Comparison of ENCODE assay signal across 17 cellular contexts in genomic region chr12:7090222-7090998, GRCh38. TPM values are rescaled to one million over a fixed set of nuclear protein-coding genes. Genes with fewer than 3 reads are reported as not detected.
DNase-seq lines count a peak whose midpoint lies in the region; ATAC-seq and TF ChIP-seq lines count a peak whose summit lies in the region.
"Had no signal": no experiment of that assay in that cellular context is flagged by ENCODE, and none has a peak within 500 bp of the region (broad histone marks: within the 10 kb centered on the region; RNA-seq: fewer than 3 reads in every experiment).

No MANE protein-coding gene starts in this region.

- no peak overlapping the region for H2BK12ac ChIP-seq in neuronal stem cell (ENCODE audit: low read length)

- H3K4me1 ChIP-seq in neuronal stem cell (ENCODE audit: control insufficient read depth in 2 of 2, insufficient read depth in 1 of 2, low read depth in 1 of 2, low read length in 2 of 2) (peaks cover 6 to 14% of the 10 kb centered on the region in 2 donors), uterus (no peaks in the 10 kb centered on the region), body of pancreas (peaks cover 29% of the 10 kb centered on the region), aorta (ENCODE audit: control insufficient read depth in 1 of 2, insufficient read depth in 2 of 2, low read length in 2 of 2) (no peaks in the 10 kb centered on the region)

- no peak overlapping the region for H3K14ac ChIP-seq in neuronal stem cell (ENCODE audit: low read length)

- TF ChIP-seq CTCF in foreskin fibroblast (IDR thresholded peaks at IDR 0.05; ENCODE audit: low read depth, low read length): no peak
- TF ChIP-seq CTCF in uterus (IDR thresholded peaks at IDR 0.05): no peak
- TF ChIP-seq CTCF in body of pancreas (IDR thresholded peaks at IDR 0.05): no peak

- H2AK5ac ChIP-seq in neuronal stem cell (ENCODE audit: low read depth, low read length): no peak overlapping the region

- H3K9me3 ChIP-seq in neuronal stem cell (replicated peaks in 1 of 2; ENCODE audit: control insufficient read depth in 2 of 2, insufficient read depth in 1 of 2, low read depth in 1 of 2, low read length in 2 of 2): peaks cover 0 to under 1% of the 10 kb centered on the region in 2 donors
- no peaks in the 10 kb centered on the region for H3K9me3 ChIP-seq in uterus
- no peaks in the 10 kb centered on the region for H3K9me3 ChIP-seq in body of pancreas
- no peaks in the 10 kb centered on the region for H3K9me3 ChIP-seq in aorta (ENCODE audit: control insufficient read depth, low read length)
- H3K9me3 ChIP-seq: MG63 had no signal

- no peak overlapping the region for H3K4me2 ChIP-seq in neuronal stem cell (ENCODE audit: insufficient read depth, low read length, poor library complexity, severe bottlenecking)

- WGBS in neuronal stem cell (ENCODE audit: extremely low coverage in 2 of 2, insufficient read length in 2 of 2, insufficient replicate concordance in 1 of 2), 2 donors: no CpG with 5 or more reads among the region's 16 CpGs
- WGBS in body of pancreas, 2 donors: 70% methylated on average over 16 of the region's 16 CpGs
- WGBS in aorta, 2 donors: 80 to 81% methylated on average over 15 to 16 of the region's 16 CpGs

- H4K8ac ChIP-seq in neuronal stem cell (ENCODE audit: low read depth, low read length): no peak overlapping the region

- peak overlapping the region; percentile 58 to 98 for H3K4me3 ChIP-seq in foreskin fibroblast (ENCODE audit: low read depth in 1 of 2, low read length in 2 of 2)
- H3K4me3 ChIP-seq in neuronal stem cell (ENCODE audit: low read length in 2 of 2): no peak overlapping the region
- H3K4me3 ChIP-seq in uterus: peak overlapping the region in 1 of 2 donors; percentile 48
- no peak overlapping the region for H3K4me3 ChIP-seq in body of pancreas
- no peak overlapping the region for H3K4me3 ChIP-seq in aorta (ENCODE audit: low read length in 2 of 2)
- H3K4me3 ChIP-seq: MG63, SK-N-MC had no signal

- no peak overlapping the region for H3K4ac ChIP-seq in neuronal stem cell (ENCODE audit: low read length)

- H3K27ac ChIP-seq in neuronal stem cell (replicated peaks; ENCODE audit: low read length) (no peak overlapping the region), uterus (peak overlapping the region; percentile 75 to 87), body of pancreas (peak overlapping the region in 1 of 4 donors; percentile 70), aorta (ENCODE audit: low read depth in 1 of 2, low read length in 2 of 2) (no peak overlapping the region)
- H3K27ac ChIP-seq: SK-N-MC had no signal

- intact Hi-C loops in left ventricle myocardium superior (cut with micrococcal nuclease): no loop called here
- intact Hi-C loops in cardiac septum (cut with DNase I): loop anchor here (5.0 kb wide), 1 partner anchor 118 kb away; the partner anchor contains the start of genes EMG1 and PHB2
- intact Hi-C loops in uterus (cut with DNase I; ENCODE audit: low total_unique reads): no loop called here
- intact Hi-C loops in body of pancreas (cut with DNase I): no loop called here
- intact Hi-C loops in aorta (cut with DNase I): loop anchor here in 1 of 2 donors (10.0 kb wide), 1 partner anchor 76 kb away; the partner anchor contains the start of gene LPCAT3

- H3K27me3 ChIP-seq in neuronal stem cell (ENCODE audit: control insufficient read depth in 3 of 3, insufficient read depth in 3 of 3, low read depth in 1 of 3, low read length in 3 of 3): no peaks in the 10 kb centered on the region
- no peaks in the 10 kb centered on the region for H3K27me3 ChIP-seq in uterus
- no peaks in the 10 kb centered on the region for H3K27me3 ChIP-seq in body of pancreas
- H3K27me3 ChIP-seq in aorta (ENCODE audit: control insufficient read depth in 1 of 2, insufficient read depth in 2 of 2, low read length in 1 of 2): no peaks in the 10 kb centered on the region
- H3K27me3 ChIP-seq: MG63 had no signal

- H3K23ac ChIP-seq in neuronal stem cell (ENCODE audit: low read depth, low read length, poor library complexity): no peak overlapping the region

- no peak for ATAC-seq in left ventricle myocardium superior
- no peak for ATAC-seq in body of pancreas
- no peak for ATAC-seq in aorta (ENCODE audit: low FRiP score)
- ATAC-seq: left colon; stimulated activated naive CD8-positive, alpha-beta T cell treated with anti-CD3 and anti-CD28 coated beads, Interleukin-15, Interleukin-2, amounts not matched to agents 100 U/mL and 50 U/mL, for 24 hours had no signal

- no peak overlapping the region for H3K18ac ChIP-seq in neuronal stem cell (ENCODE audit: low read length)

- no peak overlapping the region for H4K91ac ChIP-seq in neuronal stem cell (ENCODE audit: low read depth, low read length, poor library complexity)

- H2BK15ac ChIP-seq in neuronal stem cell (ENCODE audit: low read length): no peak overlapping the region

- no peak overlapping the region for H3K9ac ChIP-seq in neuronal stem cell (ENCODE audit: low read depth, low read length, poor library complexity)

- no peaks in the 10 kb centered on the region for H3K79me1 ChIP-seq in neuronal stem cell (ENCODE audit: low read depth, low read length)

- H3K36me3 ChIP-seq in neuronal stem cell (replicated peaks in 1 of 2; ENCODE audit: control insufficient read depth in 2 of 2, insufficient read depth in 2 of 2, low read length in 2 of 2) (no peaks in the 10 kb centered on the region), uterus (no peaks in the 10 kb centered on the region), body of pancreas (replicated peaks in 1 of 2; ENCODE audit: insufficient read depth in 1 of 2, low read depth in 2 of 2) (no peaks in the 10 kb centered on the region), aorta (ENCODE audit: control insufficient read depth in 1 of 2, insufficient read depth in 2 of 2, low read length in 1 of 2) (peaks cover 0 to 2% of the 10 kb centered on the region in 2 donors)

- DNase-seq in left ventricle myocardium superior (peak; percentile 35), cardiac septum (ENCODE audit: low spot score) (no peak), foreskin fibroblast (peak in 1 of 2 donors; percentile 62), neuronal stem cell (ENCODE audit: low spot score) (no peak), uterus (no peak), NCI-H2196 treated with DMSO at 0.1 percent for 48 hours (lab: John Stamatoyannopoulos, UW; ENCODE audit: unreplicated experiment) (no peak), body of pancreas (no peak), aorta (no peak)
- DNase-seq: activated CD4-positive, alpha-beta T cell treated with anti-CD3 and anti-CD28 coated beads, Interleukin-2, amount 10 ng/mL, durations not matched to agents 24 days and 14 days; activated naive CD4-positive, alpha-beta T cell treated with anti-CD3 and anti-CD28 coated beads, Interleukin-2, amount 10 ng/mL, durations not matched to agents 7 days and 5 days; effector CD8-positive, alpha-beta T cell; GOT3; left colon; MG63; NCI-H524 treated with DMSO at 0.1 percent for 48 hours; stimulated activated naive CD8-positive, alpha-beta T cell treated with anti-CD3 and anti-CD28 coated beads, Interleukin-15, Interleukin-2, amounts not matched to agents 100 U/mL and 50 U/mL, for 24 hours had no signal

- no peak overlapping the region for H2BK120ac ChIP-seq in neuronal stem cell (ENCODE audit: low read depth, low read length)

- H2AFZ ChIP-seq in neuronal stem cell (ENCODE audit: low read length): peak overlapping the region; percentile 77

- no peak overlapping the region for H2BK5ac ChIP-seq in neuronal stem cell (ENCODE audit: low read length)

- no peak for TF ChIP-seq POLR2A in uterus (IDR thresholded peaks at IDR 0.05)
- TF ChIP-seq POLR2A in body of pancreas (IDR thresholded peaks at IDR 0.05): no peak

RNA-seq across cellular contexts. Expression of gene C1R, which starts 1.8 kb away (rescaled TPM):
- total RNA-seq in left ventricle myocardium superior: 142 TPM
- total RNA-seq in cardiac septum: 96.9 TPM
- 7.2 TPM for polyA plus RNA-seq in neuronal stem cell (2013, experiment 1 of 2)
- 7.5 TPM for polyA plus RNA-seq in neuronal stem cell (2013, experiment 2 of 2)
- 100 to 1,000 TPM; 128 to 571 (median 411) TPM for total RNA-seq in uterus
- total RNA-seq in body of pancreas: 100 to 1,000 TPM; 113 to 133 TPM
- 1,000 to 10,000 TPM in 1 of 2 donors, 100 to 1,000 TPM in 1; 769 to 1,570 TPM for total RNA-seq in aorta
- 1,000 to 10,000 TPM in 1 of 2 donors, 100 to 1,000 TPM in 1; 148 to 1,159 TPM for polyA plus RNA-seq in aorta

RNA-seq across cellular contexts. Expression of gene C1RL, which starts 18.6 kb away (rescaled TPM):
- 10.9 TPM for total RNA-seq in left ventricle myocardium superior
- total RNA-seq in cardiac septum: 10.5 TPM
- polyA plus RNA-seq in neuronal stem cell (2013, experiment 1 of 2): 22.9 TPM
- polyA plus RNA-seq in neuronal stem cell (2013, experiment 2 of 2): 21.6 TPM
- 100 to 1,000 TPM in 1 of 4 donors, 10 to 100 TPM in 3; 15.4 to 121 (median 37.4) TPM for total RNA-seq in uterus
- total RNA-seq in body of pancreas: 10 to 100 TPM; 64.6 to 99.6 TPM
- total RNA-seq in aorta: 100 to 1,000 TPM in 1 of 2 donors, 10 to 100 TPM in 1; 82.0 to 139 TPM
- 10 to 100 TPM; 14.5 to 85.1 TPM for polyA plus RNA-seq in aorta

RNA-seq across cellular contexts. Expression of gene C1S, which starts 29.9 kb away (rescaled TPM):
- total RNA-seq in left ventricle myocardium superior: 116 TPM
- 69.0 TPM for total RNA-seq in cardiac septum
- polyA plus RNA-seq in neuronal stem cell (2013, experiment 1 of 2): 1.7 TPM
- polyA plus RNA-seq in neuronal stem cell (2013, experiment 2 of 2): 2.0 TPM
- total RNA-seq in uterus: 100 to 1,000 TPM; 172 to 554 (median 468) TPM
- total RNA-seq in body of pancreas: 100 to 1,000 TPM; 105 to 157 TPM
- total RNA-seq in aorta: 1,000 to 10,000 TPM in 1 of 2 donors, 100 to 1,000 TPM in 1; 490 to 1,087 TPM
- polyA plus RNA-seq in aorta: 100 to 1,000 TPM; 141 to 687 TPM

RNA-seq across cellular contexts. Expression of gene RBP5, which starts 38.3 kb away (rescaled TPM):
- 0.89 TPM for total RNA-seq in left ventricle myocardium superior
- 0.62 TPM for total RNA-seq in cardiac septum
- 0.46 TPM for polyA plus RNA-seq in neuronal stem cell (2013, experiment 1 of 2)
- 0.64 TPM for polyA plus RNA-seq in neuronal stem cell (2013, experiment 2 of 2)
- 10 to 100 TPM in 1 of 4 donors, 1 to 10 TPM in 2, not detected in 1; 2.4 to 26.5 (median 8.2) TPM for total RNA-seq in uterus
- total RNA-seq in body of pancreas: 1 to 10 TPM in 1 of 2 donors, not detected in 1; 1.3 TPM
- total RNA-seq in aorta: 10 to 100 TPM in 1 of 2 donors, 1 to 10 TPM in 1; 6.3 to 13.4 TPM
- 1 to 10 TPM in 1 of 2 donors, not detected in 1; 1.1 TPM for polyA plus RNA-seq in aorta
- total RNA-seq: activated CD4-positive, alpha-beta T cell treated with anti-CD3 and anti-CD28 coated beads, Interleukin-2, amount 10 ng/mL, durations not matched to agents 24 days and 14 days had no signal

RNA-seq across cellular contexts. Expression of gene CLSTN3, which starts 39.8 kb away (rescaled TPM):
- 6.4 TPM for total RNA-seq in left ventricle myocardium superior
- 5.7 TPM for total RNA-seq in cardiac septum
- 26.6 TPM for polyA plus RNA-seq in neuronal stem cell (2013, experiment 1 of 2)
- 26.6 TPM for polyA plus RNA-seq in neuronal stem cell (2013, experiment 2 of 2)
- total RNA-seq in uterus: 100 to 1,000 TPM in 1 of 4 donors, 10 to 100 TPM in 3; 48.1 to 113 (median 94.7) TPM
- total RNA-seq in body of pancreas: 10 to 100 TPM; 27.5 to 64.9 TPM
- 10 to 100 TPM; 34.2 to 77.2 TPM for total RNA-seq in aorta
- 10 to 100 TPM; 12.4 to 15.4 TPM for polyA plus RNA-seq in aorta

Comparison
In these comparisons a context has a peak if more than half of its experiments do, and no peak if none do; other contexts are left out.
1. H3K4me3 ChIP-seq: peak in foreskin fibroblast (2 of 2); none in neuronal stem cell (0 of 2), body of pancreas (0 of 2) and aorta (0 of 2).
2. H3K27ac ChIP-seq: peak in uterus (2 of 2); none in neuronal stem cell (single experiment) and aorta (0 of 2).